In genomic region chr14:103500148-103500990, GRCh38 we compare ENCODE assay signal across 8 cellular contexts. TPM values are rescaled to one million over a fixed set of nuclear protein-coding genes. Genes with fewer than 3 reads are reported as not detected.
DNase-seq lines count a peak whose midpoint lies in the region; ATAC-seq and TF ChIP-seq lines count a peak whose summit lies in the region.

No MANE protein-coding gene starts in this region.

- TF ChIP-seq EP300 in tibial nerve (IDR thresholded peaks at IDR 0.05): peak in 1 of 2 donors; percentile 43

- no peaks in the 10 kb centered on the region for H3K27me3 ChIP-seq in tibial nerve

- DNase-seq in GM10266 (ENCODE audit: extremely low spot score) (peak; percentile 66), NAMALWA (ENCODE audit: low spot score) (peak; percentile 76), head of caudate nucleus (peak; percentile 91 to 98 (median 96)), pons (ENCODE audit: low spot score) (peak; percentile 94), tibial nerve (ENCODE audit: low spot score in 2 of 2) (peak; percentile 90 to 93)
- DNase-seq in activated naive CD8-positive, alpha-beta T cell treated with anti-CD3 and anti-CD28 coated beads for 36 hours: peak; percentile 74

- peaks cover 20% of the 10 kb centered on the region for H3K36me3 Mint-ChIP-seq in activated naive CD8-positive, alpha-beta T cell treated with anti-CD3 and anti-CD28 coated beads for 36 hours

- H3K4me3 Mint-ChIP-seq in activated naive CD8-positive, alpha-beta T cell treated with anti-CD3 and anti-CD28 coated beads for 36 hours: no peak overlapping the region

- H3K27ac ChIP-seq in tibial nerve: peak overlapping the region in 3 of 4 donors; percentile 3 to 82 (median 62)

- H3K27me3 Mint-ChIP-seq in activated naive CD8-positive, alpha-beta T cell treated with anti-CD3 and anti-CD28 coated beads for 36 hours: no peaks in the 10 kb centered on the region

- H3K4me1 Mint-ChIP-seq in activated naive CD8-positive, alpha-beta T cell treated with anti-CD3 and anti-CD28 coated beads for 36 hours: peaks cover 10% of the 10 kb centered on the region

- H3K9me3 Mint-ChIP-seq in activated naive CD8-positive, alpha-beta T cell treated with anti-CD3 and anti-CD28 coated beads for 36 hours: no peaks in the 10 kb centered on the region

- no peak overlapping the region for H3K4me3 ChIP-seq in tibial nerve

- 35 to 41% methylated on average over 17 of the region's 17 CpGs for WGBS in tibial nerve, 2 donors

- no peaks in the 10 kb centered on the region for H3K9me3 ChIP-seq in tibial nerve

- intact Hi-C loops in head of caudate nucleus (cut with DNase I): no loop called here

- peak; percentile 99 for ATAC-seq in SK-N-SH treated with all-trans-retinoic acid at 6 μM for 48 hours
- no peak for ATAC-seq in GM21576 (IDR thresholded peaks at IDR 0.05; ENCODE audit: unreplicated experiment)

- no peak overlapping the region for H3K27ac Mint-ChIP-seq in activated naive CD8-positive, alpha-beta T cell treated with anti-CD3 and anti-CD28 coated beads for 36 hours

- peaks cover 0 to 5% (median 4%) of the 10 kb centered on the region in 4 donors for H3K4me1 ChIP-seq in tibial nerve

- TF ChIP-seq CTCF in GM10266 (IDR thresholded peaks at IDR 0.05; ENCODE audit: control insufficient read depth, insufficient read depth, low read depth, missing control alignments): peak; percentile 84
- peak; percentile 86 to 91 (median 88) for TF ChIP-seq CTCF in tibial nerve (IDR thresholded peaks at IDR 0.05)

- TF ChIP-seq POLR2A in tibial nerve (IDR thresholded peaks at IDR 0.05): no peak

- H3K36me3 ChIP-seq in tibial nerve: peaks cover 0 to 70% (median 20%) of the 10 kb centered on the region in 3 donors

TF ChIP-seq in SK-N-SH treated with all-trans-retinoic acid at 6 μM for 48 hours, 23 proteins besides CTCF, POLR2A, EP300 and RAD21:
- TF ChIP-seq CSDC2 (CRISPR knock-in tag; IDR thresholded peaks at IDR 0.05) (no peak), TCF4 (CRISPR knock-in tag; IDR thresholded peaks at IDR 0.05; ENCODE audit: borderline replicate concordance) (no peak), ISL1 (CRISPR knock-in tag; IDR thresholded peaks at IDR 0.05) (no peak), ZFP3 (CRISPR knock-in tag; IDR thresholded peaks at IDR 0.05) (peak; percentile 77)

RNA-seq across cellular contexts. Expression of gene CKB, which starts 22.3 kb away (rescaled TPM):
- 1 to 10 TPM; 3.1 to 3.3 TPM for total RNA-seq in activated naive CD8-positive, alpha-beta T cell treated with anti-CD3 and anti-CD28 coated beads for 36 hours
- total RNA-seq in tibial nerve: 100 to 1,000 TPM in 3 of 4 donors, 10 to 100 TPM in 1; 75.6 to 249 (median 141) TPM

RNA-seq across cellular contexts. Expression of gene TRMT61A, which starts 28.6 kb away (rescaled TPM):
- total RNA-seq in activated naive CD8-positive, alpha-beta T cell treated with anti-CD3 and anti-CD28 coated beads for 36 hours: 10 to 100 TPM; 20.6 to 22.1 TPM
- total RNA-seq in tibial nerve: 10 to 100 TPM; 17.9 to 32.4 (median 22.4) TPM

Comparison
In these comparisons a context has a peak if more than half of its experiments do, and no peak if none do; other contexts are left out.
1. RNA of gene CKB, which starts 22.3 kb away (total RNA-seq): 75.6 to 249 TPM in tibial nerve; 3.1 to 3.3 TPM in activated naive CD8-positive, alpha-beta T cell treated with anti-CD3 and anti-CD28 coated beads for 36 hours; every median in the first group is over 10 times any median in the second.
2. Peak in every context shown above with its lines, with median percentiles within 50 percentile points of each other: DNase-seq.